ENCODE assay signal across 8 cellular contexts in genomic region chr16:86554917-86555762, GRCh38. TPM values are rescaled to one million over a fixed set of nuclear protein-coding genes. Genes with fewer than 3 reads are reported as not detected.
DNase-seq lines count a peak whose midpoint lies in the region; ATAC-seq, FAIRE-seq and TF ChIP-seq lines count a peak whose summit lies in the region.

Gene MTHFSD (minus strand): TSS chr16:86555235. CDS start chr16:86555184, 51 bp downstream.

- H3K9ac ChIP-seq in keratinocyte (ENCODE audit: control insufficient read depth, extremely low read depth, insufficient read depth, low read length), result peak within 1 kb of the TSS; percentile 93

- peaks cover 13% of the 10 kb centered on the region for H3K79me2 ChIP-seq in keratinocyte (ENCODE audit: control insufficient read depth, insufficient read depth, low read length)

- H3K27me3 ChIP-seq in keratinocyte (ENCODE audit: control insufficient read depth, extremely low read depth, insufficient read depth, low read length), result no peaks in the 10 kb centered on the region

- peak within 1 kb of the TSS; percentile 91 for H3K4me3 ChIP-seq in AG09309 (ENCODE audit: control insufficient read depth, low read depth, low read length)
- peak within 1 kb of the TSS; percentile 76 to 93 (median 93) for H3K4me3 ChIP-seq in keratinocyte (ENCODE audit: control insufficient read depth in 2 of 3, extremely low read depth in 1 of 3, insufficient read depth in 2 of 3, low read depth in 1 of 3, low read length in 3 of 3)

- dilution Hi-C loops in keratinocyte (cut with MboI; ENCODE audit: extremely low pct_ligation_motif_present, low sequenced_read_pairs), result loop anchor here (25.0 kb wide), 1 partner anchor 707 kb away; no protein-coding TSS in a partner anchor

- ATAC-seq in GM19025 (IDR thresholded peaks at IDR 0.05; ENCODE audit: low read depth, unreplicated experiment) (peak; percentile 84), HG03196 (IDR thresholded peaks at IDR 0.05; ENCODE audit: unreplicated experiment) (peak; percentile 90)
- peak; percentile 87 to 91 for ATAC-seq in activated CD4-positive, CD25-positive, alpha-beta regulatory T cell treated with anti-CD3 and anti-CD28 coated beads, Interleukin-2, amount 50 U/mL, for 24 hours

- TF ChIP-seq CTCF in AG09309 (IDR thresholded peaks at IDR 0.05; ENCODE audit: control insufficient read depth, insufficient read depth, low read depth, low read length, missing control alignments) (no peak), keratinocyte (optimal IDR thresholded peaks at IDR 0.05 in 1 of 3, IDR thresholded peaks at IDR 0.05 in 1 of 3, conservative IDR thresholded peaks at IDR 0.05 in 1 of 3; ENCODE audit: extremely low read depth in 1 of 3, insufficient read depth in 2 of 3, low read length in 3 of 3) (no peak)

- no peaks in the 10 kb centered on the region for H4K20me1 ChIP-seq in keratinocyte (ENCODE audit: control insufficient read depth, extremely low read depth, insufficient read depth, low read length)

- peak within 1 kb of the TSS; percentile 81 for H3K27ac ChIP-seq in keratinocyte (ENCODE audit: control insufficient read depth, insufficient read depth, low read length)

- FAIRE-seq in keratinocyte (lab: Jason Lieb, UNC), result peak; percentile 65

- H3K4me2 ChIP-seq in keratinocyte (ENCODE audit: control insufficient read depth, extremely low read depth, insufficient read depth, low read depth, low read length), result peak within 1 kb of the TSS; percentile 94

- peak within 1 kb of the TSS; percentile 96 for H2AFZ ChIP-seq in keratinocyte (ENCODE audit: control insufficient read depth, low read length)

- H3K36me3 ChIP-seq in keratinocyte (ENCODE audit: control insufficient read depth in 2 of 2, extremely low read depth in 1 of 2, insufficient read depth in 2 of 2, low read length in 2 of 2), result peaks cover 4 to 8% of the 10 kb centered on the region in 2 experiments

- DNase-seq in AG09309 (ENCODE audit: low read depth) (no peak), NCI-H446 (lab: John Stamatoyannopoulos, UW) (peak; percentile 63 to 89), cerebellar cortex (ENCODE audit: low spot score) (peak; percentile 84), keratinocyte (ENCODE audit: low read depth, low spot score) (peak; percentile 52)
- DNase-seq in stimulated activated CD4-positive, alpha-beta T cell treated with anti-CD3 and anti-CD28 coated beads, Interleukin-12 subunit alpha, Interleukin-12 subunit beta, amount 100 ng/mL, for 48 hours (ENCODE audit: low read depth in 2 of 3, low spot score in 1 of 3), result peak; percentile 92 to 95 (median 92)

- H3K9me3 ChIP-seq in keratinocyte (ENCODE audit: control insufficient read depth, low read depth, low read length), result no peaks in the 10 kb centered on the region

- H3K4me1 ChIP-seq in keratinocyte (ENCODE audit: control insufficient read depth, extremely low read depth, insufficient read depth, low read length), result peaks cover 11% of the 10 kb centered on the region

- H3K9me1 ChIP-seq in keratinocyte (ENCODE audit: control insufficient read depth, extremely low read depth, insufficient read depth, low read length), result no peaks in the 10 kb centered on the region

RNA-seq across cellular contexts. Expression of gene MTHFSD, which starts in this region (rescaled TPM):
- polyA plus RNA-seq in keratinocyte, result 11.5 to 16.2 TPM (median 14.7 TPM) in 3 replicates
- 6.9 TPM for polyA plus RNA-seq in keratinocyte (2011; ENCODE audit: low read depth)
- 6.7 and 7.5 TPM in 2 replicates for polyA plus RNA-seq in keratinocyte (2011; cell fraction: cytosol; rRNA removed)
- polyA plus RNA-seq in keratinocyte (2011; cell fraction: nucleus; rRNA removed), result 56.3 and 57.2 TPM in 2 replicates
- 10.6 and 12.0 TPM in 2 replicates for polyA plus RNA-seq in keratinocyte (2012; ENCODE audit: low replicate concordance)
- polyA minus RNA-seq in keratinocyte, result 3.4 to 14.0 TPM (median 13.6 TPM) in 3 replicates
- 5.2 TPM for polyA minus RNA-seq in keratinocyte (2011; cell fraction: cytosol; rRNA and poly(A)+ RNA removed)
- polyA minus RNA-seq in keratinocyte (2011; cell fraction: nucleus; rRNA and poly(A)+ RNA removed), result 17.8 and 25.4 TPM in 2 replicates
